In the genomic region with DNA sequence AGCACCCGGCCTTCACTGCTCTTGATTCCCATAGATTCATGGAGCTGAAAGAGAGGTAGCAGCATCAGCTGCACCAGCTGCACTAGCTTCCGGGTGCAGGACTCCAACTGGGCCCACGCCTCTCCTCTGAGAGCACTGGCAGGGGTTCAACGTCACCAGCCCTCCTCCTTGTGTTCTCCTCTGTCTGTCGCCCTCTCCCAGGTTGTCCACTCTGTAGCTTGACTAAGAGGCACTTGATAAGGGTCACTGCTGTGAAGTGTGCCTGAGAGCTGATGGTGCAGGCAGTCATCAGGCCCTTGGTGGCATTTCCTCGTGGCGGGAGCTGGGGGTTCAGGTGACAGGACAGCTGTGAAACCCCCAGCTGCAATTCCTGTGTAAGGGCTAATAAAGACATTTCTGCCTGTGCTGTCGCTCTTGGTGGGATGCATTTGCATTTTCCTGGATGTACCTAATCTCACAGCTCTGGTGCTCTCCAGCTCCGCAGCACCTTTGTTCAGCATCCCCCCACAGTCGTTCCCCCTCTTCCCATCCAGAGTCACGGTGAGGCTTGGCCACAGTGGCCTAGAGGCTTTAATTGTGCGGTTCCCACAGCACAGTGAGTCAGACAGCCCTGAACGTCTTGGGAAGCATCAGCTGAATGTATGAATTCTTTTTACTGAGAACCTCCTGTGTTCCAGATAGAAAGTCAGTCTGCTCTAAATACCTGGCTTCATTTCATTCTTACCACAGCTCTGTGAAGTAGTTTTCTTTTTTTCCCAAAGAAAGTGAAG, we compare ENCODE assay signal across 9 cellular contexts. TPM values are rescaled to one million over a fixed set of nuclear protein-coding genes. Genes with fewer than 3 reads are reported as not detected.
A peak's percentile ranks its signal among the peaks of the same experiment; 100 is the strongest.
DNase-seq lines count a peak whose midpoint lies in the region; ATAC-seq and TF ChIP-seq lines count a peak whose summit lies in the region.
"Had no signal": no experiment of that assay in that cellular context is flagged by ENCODE, and none has a peak within 500 bp of the region (broad histone marks: within the 10 kb centered on the region; RNA-seq: fewer than 3 reads in every experiment).

No MANE protein-coding gene starts in this region.

- CTCF ChIA-PET in activated naive CD4-positive, alpha-beta T cell treated with anti-CD3 and anti-CD28 coated beads, Interleukin-2, amount 10 ng/mL, durations not matched to agents 7 days and 5 days (lab: Charles Lee): interaction anchor here (0.7 to 1.5 kb wide), 3 partner anchors 16 to 229 kb away, joined by 3 to 9 read pairs (median 3); no protein-coding TSS in a partner anchor

- no peak for DNase-seq in activated naive CD4-positive, alpha-beta T cell treated with anti-CD3 and anti-CD28 coated beads, Interleukin-2, amount 10 ng/mL, durations not matched to agents 7 days and 5 days
- DNase-seq in activated naive CD4-positive, alpha-beta T cell treated with Interleukin-2 at 50 U/mL for 16 hours: no peak
- DNase-seq in left cardiac atrium (peak; percentile 60), superior temporal gyrus (ENCODE audit: extremely low spot score) (peak; percentile 33), SIG-M5 treated with dmso at 0.1 percent for 504 hours (lab: John Stamatoyannopoulos, UW; ENCODE audit: unreplicated experiment) (no peak)
- no peak for DNase-seq in activated CD4-positive, alpha-beta T cell treated with anti-CD3 and anti-CD28 coated beads for 1 hour

- no peak overlapping the region for H3K4me3 Mint-ChIP-seq in activated naive CD4-positive, alpha-beta T cell treated with anti-CD3 and anti-CD28 coated beads, Interleukin-2, amount 10 ng/mL, durations not matched to agents 7 days and 5 days
- H3K4me3 Mint-ChIP-seq: B cell had no signal

- no peak for TF ChIP-seq CTCF in VCaP (conservative IDR thresholded peaks at IDR 0.05)

- H3K9me3 Mint-ChIP-seq in activated naive CD4-positive, alpha-beta T cell treated with anti-CD3 and anti-CD28 coated beads, Interleukin-2, amount 10 ng/mL, durations not matched to agents 7 days and 5 days: no peaks in the 10 kb centered on the region

- no peaks in the 10 kb centered on the region for H3K27me3 Mint-ChIP-seq in activated naive CD4-positive, alpha-beta T cell treated with anti-CD3 and anti-CD28 coated beads, Interleukin-2, amount 10 ng/mL, durations not matched to agents 7 days and 5 days
- H3K27me3 Mint-ChIP-seq: B cell had no signal

- peak overlapping the region; percentile 19 for H3K27ac Mint-ChIP-seq in activated naive CD4-positive, alpha-beta T cell treated with anti-CD3 and anti-CD28 coated beads, Interleukin-2, amount 10 ng/mL, durations not matched to agents 7 days and 5 days
- H3K27ac Mint-ChIP-seq: B cell had no signal

- peaks cover 23% of the 10 kb centered on the region for H3K36me3 Mint-ChIP-seq in activated naive CD4-positive, alpha-beta T cell treated with anti-CD3 and anti-CD28 coated beads, Interleukin-2, amount 10 ng/mL, durations not matched to agents 7 days and 5 days

- intact Hi-C loops in left cardiac atrium (cut with DNase I): no loop called here

- ATAC-seq in left cardiac atrium (peak; percentile 53 to 81), HG03196 (IDR thresholded peaks at IDR 0.05; ENCODE audit: unreplicated experiment) (no peak)

- peaks cover 69% of the 10 kb centered on the region for H3K4me1 Mint-ChIP-seq in activated naive CD4-positive, alpha-beta T cell treated with anti-CD3 and anti-CD28 coated beads, Interleukin-2, amount 10 ng/mL, durations not matched to agents 7 days and 5 days

- H3K27ac ChIP-seq in VCaP: peak overlapping the region; percentile 1; the same call in 1 of the 2 replicates

RNA-seq across cellular contexts. Expression of a gene that starts 28.5 kb away (rescaled TPM):
- total RNA-seq in left cardiac atrium: 10 to 100 TPM; 30.8 to 31.3 TPM

Comparison
In these comparisons a context has a peak if more than half of its experiments do, and no peak if none do; other contexts are left out.
1. DNase-seq: peak in left cardiac atrium (single experiment) and superior temporal gyrus (single experiment); none in activated naive CD4-positive, alpha-beta T cell treated with anti-CD3 and anti-CD28 coated beads, Interleukin-2, amount 10 ng/mL, durations not matched to agents 7 days and 5 days (single experiment), activated naive CD4-positive, alpha-beta T cell treated with Interleukin-2 at 50 U/mL for 16 hours (single experiment), activated CD4-positive, alpha-beta T cell treated with anti-CD3 and anti-CD28 coated beads for 1 hour (single experiment) and SIG-M5 treated with dmso at 0.1 percent for 504 hours (single experiment).